35 cellular contexts compared by ENCODE assay signal in genomic region chr5:52443187-52443586, GRCh38.
"Had no signal": no experiment of that assay in that cellular context is flagged by ENCODE, and none has a peak within 500 bp of the region (broad histone marks: within the 10 kb centered on the region; RNA-seq: fewer than 3 reads in every experiment).

No MANE protein-coding gene starts in this region.

- H3K4me1 ChIP-seq: body of pancreas, SJSA1 had no signal

- ATAC-seq: activated CD8-positive, alpha-beta memory T cell treated with anti-CD3 and anti-CD28 coated beads, Interleukin-2, amount 10 ng/mL, durations not matched to agents 7 days and 5 days; activated T-cell treated with anti-CD3 and anti-CD28 coated beads, Interleukin-2, amount 50 U/mL, for 72 hours; activated T-helper 17 cell treated with anti-CD3 and anti-CD28 coated beads, Interleukin-2, amount 50 U/mL, for 72 hours; body of pancreas; K562; Panc1 had no signal

- H3K27me3 ChIP-seq: body of pancreas, SJSA1 had no signal

- H3K36me3 ChIP-seq: SJSA1, WERI-Rb-1 had no signal

- H3K9ac ChIP-seq: SK-N-SH had no signal

- H3K27ac ChIP-seq: body of pancreas, SJSA1, WERI-Rb-1 had no signal

- H3K9me3 ChIP-seq: body of pancreas, SJSA1, SK-N-SH had no signal

- H3K4me2 ChIP-seq: SK-N-SH had no signal

- FAIRE-seq: astrocyte, colon, K562 had no signal

- H3K4me3 ChIP-seq: body of pancreas, K562, SJSA1 had no signal

- DNase-seq: activated CD4-positive, alpha-beta memory T cell treated with anti-CD3 and anti-CD28 coated beads, Interleukin-2, amount 10 ng/mL, durations not matched to agents 7 days and 5 days; activated CD4-positive, alpha-beta T cell treated with anti-CD3 and anti-CD28 coated beads for 1 hour; activated CD4-positive, alpha-beta T cell treated with anti-CD3 and anti-CD28 coated beads for 48 hours; activated CD4-positive, CD25-positive, alpha-beta regulatory T cell; activated CD8-positive, alpha-beta memory T cell treated with anti-CD3 and anti-CD28 coated beads for 24 hours; activated CD8-positive, alpha-beta memory T cell treated with anti-CD3 and anti-CD28 coated beads, Interleukin-2, amount 10 ng/mL, durations not matched to agents 7 days and 5 days; activated effector memory CD4-positive, alpha-beta T cell treated with anti-CD3 and anti-CD28 coated beads, Interleukin-2, amount 50 U/mL, for 16 hours; activated naive CD4-positive, alpha-beta T cell; activated naive CD4-positive, alpha-beta T cell treated with anti-CD3 and anti-CD28 coated beads, Interleukin-2, amount 50 U/mL, for 16 hours; activated naive CD8-positive, alpha-beta T cell treated with anti-CD3 and anti-CD28 coated beads for 36 hours; activated T-cell treated with anti-CD3 and anti-CD28 coated beads, Interleukin-2, amount 50 U/mL, for 1 hour; activated T-cell treated with anti-CD3 and anti-CD28 coated beads, Interleukin-2, amount 50 U/mL, for 72 hours; body of pancreas; central memory CD4-positive, alpha-beta T cell; NCI-H1105; NCI-H1417 treated with DMSO at 0.1 percent for 48 hours; NCI-H187 treated with DMSO at 0.1 percent for 48 hours; NCI-H2081; NCI-H2171 treated with DMSO at 0.1 percent for 48 hours; NCI-H2227 treated with DMSO at 0.1 percent for 48 hours; NCI-H524; NCI-H69; SHP77 treated with DMSO at 0.1 percent for 48 hours; SK-N-SH; SW 1271; T-helper 1 cell; T-helper 2 cell; T-helper 9 cell; WERI-Rb-1 had no signal
